In genomic region chr21:33369586-33369985, GRCh38 we compare ENCODE assay signal across 1 cellular context.
TF ChIP-seq lines count a peak whose summit lies in the region.

No MANE protein-coding gene starts in this region.

TF ChIP-seq in H1, 55 proteins besides CTCF, POLR2A, EP300 and RAD21:
- TF ChIP-seq JUND (IDR thresholded peaks at IDR 0.05; ENCODE audit: low read length) (no peak), ATF3 (IDR thresholded peaks at IDR 0.05; ENCODE audit: insufficient read depth, low read depth, low read length) (no peak), CHD7 (IDR thresholded peaks at IDR 0.05; ENCODE audit: insufficient replicate concordance, low read length) (no peak)
